Comparison of ENCODE assay signal across 9 cellular contexts in the genomic region with DNA sequence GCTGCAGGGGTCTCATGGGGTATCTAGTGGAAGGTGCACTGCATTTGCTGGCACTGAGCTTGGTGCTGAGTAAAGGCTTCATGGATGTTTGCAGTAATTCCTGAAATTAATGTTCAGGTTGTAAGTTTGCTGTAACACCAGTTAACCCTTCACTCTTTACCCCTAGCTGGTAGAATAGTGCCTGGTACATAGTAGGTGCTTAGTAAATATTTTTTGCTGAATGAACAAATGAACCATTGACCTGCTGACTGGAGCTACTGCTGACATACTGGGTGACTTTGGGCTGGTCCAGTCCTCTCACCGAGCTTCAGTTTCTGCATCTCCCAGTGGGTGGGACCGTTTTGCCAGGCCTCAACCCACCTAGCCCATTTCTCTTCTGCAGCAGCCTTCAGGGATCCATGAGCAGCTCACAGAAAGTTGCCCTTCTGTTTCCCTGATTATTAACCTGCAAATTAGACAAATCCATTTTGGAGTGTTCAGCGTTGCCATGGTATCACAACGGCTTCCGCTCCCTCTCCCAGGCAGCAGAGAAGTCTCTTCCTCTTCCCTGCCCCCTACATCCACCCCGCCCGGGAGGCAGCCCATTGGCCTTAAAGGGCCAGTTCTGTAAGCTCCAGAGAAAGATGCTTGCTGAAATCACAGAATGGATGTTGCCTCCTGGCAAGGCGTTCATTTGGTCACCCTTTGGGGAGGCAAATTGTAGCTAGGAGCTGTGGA. TPM values are rescaled to one million over a fixed set of nuclear protein-coding genes. Genes with fewer than 3 reads are reported as not detected.
DNase-seq lines count a peak whose midpoint lies in the region; ATAC-seq lines count a peak whose summit lies in the region.
"Had no signal": no experiment of that assay in that cellular context is flagged by ENCODE, and none has a peak within 500 bp of the region (broad histone marks: within the 10 kb centered on the region; RNA-seq: fewer than 3 reads in every experiment).

No MANE protein-coding gene starts in this region.

- H3K27me3 ChIP-seq in neuronal stem cell (ENCODE audit: control insufficient read depth in 3 of 3, insufficient read depth in 3 of 3, low read depth in 1 of 3, low read length in 3 of 3), result no peaks in the 10 kb centered on the region

- no peak overlapping the region for H3K4ac ChIP-seq in neuronal stem cell (ENCODE audit: low read length)

- H4K8ac ChIP-seq in neuronal stem cell (ENCODE audit: low read depth, low read length), result no peak overlapping the region

- no peaks in the 10 kb centered on the region for H3K79me1 ChIP-seq in neuronal stem cell (ENCODE audit: low read depth, low read length)

- H4K91ac ChIP-seq in neuronal stem cell (ENCODE audit: low read depth, low read length, poor library complexity), result no peak overlapping the region

- peaks cover 6 to 11% of the 10 kb centered on the region in 2 donors for H3K4me1 ChIP-seq in neuronal stem cell (ENCODE audit: control insufficient read depth in 2 of 2, insufficient read depth in 1 of 2, low read depth in 1 of 2, low read length in 2 of 2)

- H3K27me3 Mint-ChIP-seq in dendritic cell treated with granulocyte-macrophage colony-stimulating factor and Interleukin-4, amounts not matched to agents 40 ng/mL and 50 ng/mL, for 4 days, result no peaks in the 10 kb centered on the region

- peaks cover 6% of the 10 kb centered on the region for H3K36me3 Mint-ChIP-seq in dendritic cell treated with granulocyte-macrophage colony-stimulating factor and Interleukin-4, amounts not matched to agents 40 ng/mL and 50 ng/mL, for 4 days (ENCODE audit: low read depth)

- no peak overlapping the region for H3K14ac ChIP-seq in neuronal stem cell (ENCODE audit: low read length)

- H3K27ac Mint-ChIP-seq in dendritic cell treated with granulocyte-macrophage colony-stimulating factor and Interleukin-4, amounts not matched to agents 40 ng/mL and 50 ng/mL, for 4 days, result peak overlapping the region; percentile 74

- no CpG with 5 or more reads among the region's 8 CpGs for WGBS in neuronal stem cell (ENCODE audit: extremely low coverage in 2 of 2, insufficient read length in 2 of 2, insufficient replicate concordance in 1 of 2), 2 donors

- peak overlapping the region in 1 of 2 donors; percentile 18 for H3K4me3 ChIP-seq in neuronal stem cell (ENCODE audit: low read length in 2 of 2)

- no peak overlapping the region for H2BK120ac ChIP-seq in neuronal stem cell (ENCODE audit: low read depth, low read length)

- H2BK5ac ChIP-seq in neuronal stem cell (ENCODE audit: low read length), result no peak overlapping the region

- no peak overlapping the region for H3K4me2 ChIP-seq in neuronal stem cell (ENCODE audit: insufficient read depth, low read length, poor library complexity, severe bottlenecking)

- no peaks in the 10 kb centered on the region for H3K36me3 ChIP-seq in neuronal stem cell (replicated peaks in 1 of 2; ENCODE audit: control insufficient read depth in 2 of 2, insufficient read depth in 2 of 2, low read length in 2 of 2)

- H3K23ac ChIP-seq in neuronal stem cell (ENCODE audit: low read depth, low read length, poor library complexity), result no peak overlapping the region

- peak overlapping the region; percentile 41 for H3K4me3 Mint-ChIP-seq in dendritic cell treated with granulocyte-macrophage colony-stimulating factor and Interleukin-4, amounts not matched to agents 40 ng/mL and 50 ng/mL, for 4 days

- H2AFZ ChIP-seq in neuronal stem cell (ENCODE audit: low read length), result peak overlapping the region; percentile 87

- no peak overlapping the region for H2BK12ac ChIP-seq in neuronal stem cell (ENCODE audit: low read length)

- H3K4me1 Mint-ChIP-seq in dendritic cell treated with granulocyte-macrophage colony-stimulating factor and Interleukin-4, amounts not matched to agents 40 ng/mL and 50 ng/mL, for 4 days (ENCODE audit: low read depth), result peaks cover 23% of the 10 kb centered on the region

- no peak overlapping the region for H3K27ac ChIP-seq in neuronal stem cell (replicated peaks; ENCODE audit: low read length)

- no peak overlapping the region for H3K9ac ChIP-seq in neuronal stem cell (ENCODE audit: low read depth, low read length, poor library complexity)

- intact Hi-C loops in dendritic cell treated with granulocyte-macrophage colony-stimulating factor and Interleukin-4, amounts not matched to agents 40 ng/mL and 50 ng/mL, for 4 days (cut with micrococcal nuclease), result no loop called here

- no peak for ATAC-seq in GM19035 (IDR thresholded peaks at IDR 0.05; ENCODE audit: unreplicated experiment)

- H3K9me3 Mint-ChIP-seq in dendritic cell treated with granulocyte-macrophage colony-stimulating factor and Interleukin-4, amounts not matched to agents 40 ng/mL and 50 ng/mL, for 4 days, result peaks cover 19% of the 10 kb centered on the region

- no peak overlapping the region for H2AK5ac ChIP-seq in neuronal stem cell (ENCODE audit: low read depth, low read length)

- DNase-seq in GM19238 (ENCODE audit: insufficient read length, low spot score) (peak; percentile 57), MV-4-11 (lab: John Stamatoyannopoulos, UW) (peak; percentile 75), neuronal stem cell (ENCODE audit: low spot score) (no peak), COR-L47 (lab: John Stamatoyannopoulos, UW) (no peak), DMS53 (lab: John Stamatoyannopoulos, UW) (no peak)
- DNase-seq: activated effector memory CD4-positive, alpha-beta T cell treated with anti-CD3 and anti-CD28 coated beads, Interleukin-2, amount 50 U/mL, for 16 hours; MM.1S had no signal

- H3K18ac ChIP-seq in neuronal stem cell (ENCODE audit: low read length), result no peak overlapping the region

- peaks cover 3 to 7% of the 10 kb centered on the region in 2 donors for H3K9me3 ChIP-seq in neuronal stem cell (replicated peaks in 1 of 2; ENCODE audit: control insufficient read depth in 2 of 2, insufficient read depth in 1 of 2, low read depth in 1 of 2, low read length in 2 of 2)

- H2BK15ac ChIP-seq in neuronal stem cell (ENCODE audit: low read length), result no peak overlapping the region

RNA-seq across cellular contexts. Expression of gene BOD1, which starts 47.5 kb away (rescaled TPM):
- polyA plus RNA-seq in neuronal stem cell (2013, experiment 1 of 2), result 171 TPM
- polyA plus RNA-seq in neuronal stem cell (2013, experiment 2 of 2), result 171 TPM

Comparison
In these comparisons a context has a peak if more than half of its experiments do, and no peak if none do; other contexts are left out.
1. DNase-seq: peak in GM19238 (single experiment) and MV-4-11 (single experiment); none in neuronal stem cell (single experiment), COR-L47 (single experiment) and DMS53 (single experiment).